9 cellular contexts compared by ENCODE assay signal in the genomic region with DNA sequence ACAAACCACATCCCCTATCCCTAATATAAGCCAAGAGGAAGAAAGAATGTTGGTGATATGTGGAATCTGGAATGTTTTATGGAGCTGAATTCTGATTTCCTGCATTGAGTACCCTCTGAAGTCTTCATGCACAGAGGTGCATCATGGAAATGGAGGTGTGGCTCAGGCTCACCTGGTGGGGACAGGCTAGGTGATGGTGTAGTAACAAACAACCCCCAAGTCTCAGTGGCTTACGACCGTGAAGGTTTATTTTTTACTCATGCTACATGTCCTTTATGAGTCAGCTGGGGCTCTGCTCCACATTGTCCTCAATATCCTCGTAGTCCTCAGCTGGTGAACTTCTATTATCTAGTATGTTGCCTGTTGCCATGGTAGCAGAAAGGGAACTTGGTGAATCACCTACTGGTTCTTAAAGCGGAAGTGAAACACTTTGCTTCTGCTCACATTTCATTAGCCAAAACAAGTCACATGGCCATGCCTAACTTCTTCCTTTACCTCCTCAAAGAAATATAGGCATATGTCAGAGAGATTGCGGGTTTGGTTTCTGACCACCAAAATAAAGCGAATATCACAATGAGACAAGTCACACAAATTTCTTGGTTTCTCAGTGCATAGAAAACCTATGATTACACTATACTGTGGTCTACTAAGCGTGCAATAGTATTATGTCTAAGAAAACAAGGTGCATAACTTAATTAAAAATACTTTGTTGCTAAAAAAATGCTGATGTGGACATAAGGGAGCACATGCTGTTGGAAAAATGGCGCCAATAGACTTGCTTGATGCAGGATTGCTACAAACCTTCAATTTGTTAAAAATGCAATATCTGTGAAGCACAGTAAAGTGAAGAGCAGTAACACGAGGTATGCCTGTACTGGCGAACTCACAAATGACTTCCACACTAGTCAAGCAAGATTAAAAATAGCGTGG. TPM values are rescaled to one million over a fixed set of nuclear protein-coding genes. Genes with fewer than 3 reads are reported as not detected.
A peak's percentile ranks its signal among the peaks of the same experiment; 100 is the strongest.
DNase-seq lines count a peak whose midpoint lies in the region; ATAC-seq and TF ChIP-seq lines count a peak whose summit lies in the region.
"Had no signal": no experiment of that assay in that cellular context is flagged by ENCODE, and none has a peak within 500 bp of the region (broad histone marks: within the 10 kb centered on the region; RNA-seq: fewer than 3 reads in every experiment).

A gene with protein sequence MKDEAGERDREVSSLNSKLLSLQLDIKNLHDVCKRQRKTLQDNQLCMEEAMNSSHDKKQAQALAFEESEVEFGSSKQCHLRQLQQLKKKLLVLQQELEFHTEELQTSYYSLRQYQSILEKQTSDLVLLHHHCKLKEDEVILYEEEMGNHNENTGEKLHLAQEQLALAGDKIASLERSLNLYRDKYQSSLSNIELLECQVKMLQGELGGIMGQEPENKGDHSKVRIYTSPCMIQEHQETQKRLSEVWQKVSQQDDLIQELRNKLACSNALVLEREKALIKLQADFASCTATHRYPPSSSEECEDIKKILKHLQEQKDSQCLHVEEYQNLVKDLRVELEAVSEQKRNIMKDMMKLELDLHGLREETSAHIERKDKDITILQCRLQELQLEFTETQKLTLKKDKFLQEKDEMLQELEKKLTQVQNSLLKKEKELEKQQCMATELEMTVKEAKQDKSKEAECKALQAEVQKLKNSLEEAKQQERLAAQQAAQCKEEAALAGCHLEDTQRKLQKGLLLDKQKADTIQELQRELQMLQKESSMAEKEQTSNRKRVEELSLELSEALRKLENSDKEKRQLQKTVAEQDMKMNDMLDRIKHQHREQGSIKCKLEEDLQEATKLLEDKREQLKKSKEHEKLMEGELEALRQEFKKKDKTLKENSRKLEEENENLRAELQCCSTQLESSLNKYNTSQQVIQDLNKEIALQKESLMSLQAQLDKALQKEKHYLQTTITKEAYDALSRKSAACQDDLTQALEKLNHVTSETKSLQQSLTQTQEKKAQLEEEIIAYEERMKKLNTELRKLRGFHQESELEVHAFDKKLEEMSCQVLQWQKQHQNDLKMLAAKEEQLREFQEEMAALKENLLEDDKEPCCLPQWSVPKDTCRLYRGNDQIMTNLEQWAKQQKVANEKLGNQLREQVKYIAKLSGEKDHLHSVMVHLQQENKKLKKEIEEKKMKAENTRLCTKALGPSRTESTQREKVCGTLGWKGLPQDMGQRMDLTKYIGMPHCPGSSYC (minus strand): TSS at position 51 of the 930 bp plus-strand sequence. CDS start 947 bp downstream, outside the sequence.

- no peaks in the 10 kb centered on the region for H3K36me3 Mint-ChIP-seq in neural progenitor cell
- H3K36me3 Mint-ChIP-seq in activated T-helper 1 cell treated with anti-CD3 and anti-CD28 coated beads, Interleukin-12 subunit alpha, Interleukin-12 subunit beta, Interleukin-2, Interleukin-4 antibody, amounts not matched to agents 30 ng/mL and 10 ng/mL and 1 ng/mL, durations not matched to agents 14 hours and 24 hours and 36 hours (ENCODE audit: low read depth), result no peaks in the 10 kb centered on the region

- H3K9me3 ChIP-seq in Peyer's patch (no peaks in the 10 kb centered on the region), neural progenitor cell (ENCODE audit: low read depth) (no peaks in the 10 kb centered on the region)

- H2AFZ ChIP-seq in neural progenitor cell (replicated peaks), result no peak within 1 kb of the TSS

- H3K79me2 ChIP-seq in neural progenitor cell (ENCODE audit: low read depth), result no peaks in the 10 kb centered on the region

- H3K4me3 ChIP-seq in Peyer's patch (no peak within 1 kb of the TSS), neural progenitor cell (no peak within 1 kb of the TSS)

- intact Hi-C loops in activated T-helper 1 cell treated with anti-CD3 and anti-CD28 coated beads, Interleukin-12 subunit alpha, Interleukin-12 subunit beta, Interleukin-2, Interleukin-4 antibody, amounts not matched to agents 30 ng/mL and 10 ng/mL and 1 ng/mL, durations not matched to agents 14 hours and 24 hours and 36 hours (cut with micrococcal nuclease), result no loop called here

- TF ChIP-seq CTCF in Peyer's patch (IDR thresholded peaks at IDR 0.05), result no peak
- TF ChIP-seq CTCF in neural progenitor cell (IDR thresholded peaks at IDR 0.05), result no peak

- DNase-seq in DMS 273 treated with DMSO at 0.1 percent for 48 hours (lab: John Stamatoyannopoulos, UW) (peak; percentile 38), Peyer's patch (peak in 2 of 3 donors; percentile 55 to 64), epithelial cell of prostate (ENCODE audit: low read depth, low spot score) (peak; percentile 85), neural progenitor cell (ENCODE audit: low spot score) (no peak), 8988T (no peak)
- no peak for DNase-seq in activated T-helper 1 cell treated with anti-CD3 and anti-CD28 coated beads, Interleukin-12 subunit alpha, Interleukin-12 subunit beta, Interleukin-2, Interleukin-4 antibody, amounts not matched to agents 30 ng/mL and 10 ng/mL and 1 ng/mL, durations not matched to agents 14 hours and 24 hours and 36 hours (ENCODE audit: low spot score)

- no peaks in the 10 kb centered on the region for H3K9me3 Mint-ChIP-seq in neural progenitor cell
- peaks cover 11% of the 10 kb centered on the region for H3K9me3 Mint-ChIP-seq in activated T-helper 1 cell treated with anti-CD3 and anti-CD28 coated beads, Interleukin-12 subunit alpha, Interleukin-12 subunit beta, Interleukin-2, Interleukin-4 antibody, amounts not matched to agents 30 ng/mL and 10 ng/mL and 1 ng/mL, durations not matched to agents 14 hours and 24 hours and 36 hours

- no peaks in the 10 kb centered on the region for H4K20me1 ChIP-seq in neural progenitor cell (ENCODE audit: low read depth)

- no peaks in the 10 kb centered on the region for H3K27me3 ChIP-seq in Peyer's patch
- no peaks in the 10 kb centered on the region for H3K27me3 ChIP-seq in neural progenitor cell

- H3K27ac ChIP-seq in Peyer's patch (no peak within 1 kb of the TSS), epithelial cell of prostate (no peak within 1 kb of the TSS), neural progenitor cell (no peak within 1 kb of the TSS)

- peak within 1 kb of the TSS; percentile 42 for H3K27ac Mint-ChIP-seq in neural progenitor cell
- no peak within 1 kb of the TSS for H3K27ac Mint-ChIP-seq in activated T-helper 1 cell treated with anti-CD3 and anti-CD28 coated beads, Interleukin-12 subunit alpha, Interleukin-12 subunit beta, Interleukin-2, Interleukin-4 antibody, amounts not matched to agents 30 ng/mL and 10 ng/mL and 1 ng/mL, durations not matched to agents 14 hours and 24 hours and 36 hours

- TF ChIP-seq POLR2A in Peyer's patch (IDR thresholded peaks at IDR 0.05), result no peak

- H3K27me3 Mint-ChIP-seq in neural progenitor cell (ENCODE audit: insufficient read depth, low read depth), result no peaks in the 10 kb centered on the region
- H3K27me3 Mint-ChIP-seq in activated T-helper 1 cell treated with anti-CD3 and anti-CD28 coated beads, Interleukin-12 subunit alpha, Interleukin-12 subunit beta, Interleukin-2, Interleukin-4 antibody, amounts not matched to agents 30 ng/mL and 10 ng/mL and 1 ng/mL, durations not matched to agents 14 hours and 24 hours and 36 hours (ENCODE audit: insufficient read depth), result no peaks in the 10 kb centered on the region

- H3K36me3 ChIP-seq in Peyer's patch (no peaks in the 10 kb centered on the region), neural progenitor cell (no peaks in the 10 kb centered on the region)

- no peak within 1 kb of the TSS for H3K4me2 ChIP-seq in neural progenitor cell

- H3K9ac ChIP-seq in neural progenitor cell, result no peak within 1 kb of the TSS

- ATAC-seq in GM19043 (IDR thresholded peaks at IDR 0.05; ENCODE audit: low read depth, unreplicated experiment), result peak; percentile 99
- peak; percentile 95 for ATAC-seq in HG03097 (IDR thresholded peaks at IDR 0.05; ENCODE audit: low FRiP score, unreplicated experiment)

- no peaks in the 10 kb centered on the region for H3F3A ChIP-seq in neural progenitor cell (ENCODE audit: low read depth)

- H3K4me1 ChIP-seq in Peyer's patch, result no peaks in the 10 kb centered on the region
- H3K4me1 ChIP-seq in neural progenitor cell, result peaks cover under 1% of the 10 kb centered on the region

- H3K4me3 Mint-ChIP-seq in neural progenitor cell, result no peak within 1 kb of the TSS
- no peak within 1 kb of the TSS for H3K4me3 Mint-ChIP-seq in activated T-helper 1 cell treated with anti-CD3 and anti-CD28 coated beads, Interleukin-12 subunit alpha, Interleukin-12 subunit beta, Interleukin-2, Interleukin-4 antibody, amounts not matched to agents 30 ng/mL and 10 ng/mL and 1 ng/mL, durations not matched to agents 14 hours and 24 hours and 36 hours

- H3K4me1 Mint-ChIP-seq in neural progenitor cell, result peaks cover 12% of the 10 kb centered on the region
- H3K4me1 Mint-ChIP-seq in activated T-helper 1 cell treated with anti-CD3 and anti-CD28 coated beads, Interleukin-12 subunit alpha, Interleukin-12 subunit beta, Interleukin-2, Interleukin-4 antibody, amounts not matched to agents 30 ng/mL and 10 ng/mL and 1 ng/mL, durations not matched to agents 14 hours and 24 hours and 36 hours (ENCODE audit: low read depth), result no peaks in the 10 kb centered on the region

RNA-seq across cellular contexts. Expression of the gene that starts here (rescaled TPM):
- total RNA-seq in Peyer's patch, result 100 to 1,000 TPM in 1 of 4 donors, 10 to 100 TPM in 1, 1 to 10 TPM in 2; 1.8 to 108 (median 11.4) TPM
- total RNA-seq in neural progenitor cell (ENCODE audit: low replicate concordance), result 0.96 and 12.8 TPM in 2 replicates
- 0.12 and 0.39 TPM in 2 replicates for total RNA-seq in activated T-helper 1 cell treated with anti-CD3 and anti-CD28 coated beads, Interleukin-12 subunit alpha, Interleukin-12 subunit beta, Interleukin-2, Interleukin-4 antibody, amounts not matched to agents 30 ng/mL and 10 ng/mL and 1 ng/mL, durations not matched to agents 14 hours and 24 hours and 36 hours
- total RNA-seq: SK-MEL-5 had no signal

Comparison
In these comparisons a context has a peak if more than half of its experiments do, and no peak if none do; other contexts are left out.
1. DNase-seq: peak in DMS 273 treated with DMSO at 0.1 percent for 48 hours (single experiment), Peyer's patch (2 of 3) and epithelial cell of prostate (single experiment); none in neural progenitor cell (single experiment), 8988T (single experiment) and activated T-helper 1 cell treated with anti-CD3 and anti-CD28 coated beads, Interleukin-12 subunit alpha, Interleukin-12 subunit beta, Interleukin-2, Interleukin-4 antibody, amounts not matched to agents 30 ng/mL and 10 ng/mL and 1 ng/mL, durations not matched to agents 14 hours and 24 hours and 36 hours (single experiment).